Comparison of ENCODE assay signal across 4 cellular contexts in the genomic region with DNA sequence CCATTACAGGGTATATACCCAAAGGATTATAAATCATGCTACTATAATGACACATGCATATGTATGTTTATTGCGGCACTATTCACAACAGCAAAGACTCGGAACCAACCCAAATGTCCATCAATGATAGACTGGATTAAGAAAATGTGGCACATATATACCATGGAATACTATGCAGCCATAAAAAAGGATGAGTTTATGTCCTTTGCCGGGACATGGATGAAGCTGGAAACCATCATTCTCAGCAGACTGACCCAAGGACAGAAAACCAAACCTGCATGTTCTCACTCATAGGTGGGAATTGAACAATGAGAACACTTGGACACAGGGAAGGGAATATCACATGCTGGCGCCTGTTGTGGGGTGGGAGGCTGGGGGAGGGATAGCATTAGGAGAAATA. TPM values are rescaled to one million over a fixed set of nuclear protein-coding genes. Genes with fewer than 3 reads are reported as not detected.
"Had no signal": no experiment of that assay in that cellular context is flagged by ENCODE, and none has a peak within 500 bp of the region (broad histone marks: within the 10 kb centered on the region; RNA-seq: fewer than 3 reads in every experiment).

No MANE protein-coding gene starts in this region.

RNA-seq across cellular contexts. Expression of gene PTH2R, which starts 9.8 kb away (rescaled TPM):
- total RNA-seq: HT-29, HT1080 had no signal
- polyA plus RNA-seq: HepG2, IMR-90 had no signal
